19 cellular contexts compared by ENCODE assay signal in genomic region chr1:219427400-219427799, GRCh38.
DNase-seq lines count a peak whose midpoint lies in the region; ATAC-seq, FAIRE-seq and TF ChIP-seq lines count a peak whose summit lies in the region.
"Had no signal": no experiment of that assay in that cellular context is flagged by ENCODE, and none has a peak within 500 bp of the region (broad histone marks: within the 10 kb centered on the region; RNA-seq: fewer than 3 reads in every experiment).

No MANE protein-coding gene starts in this region.

- FAIRE-seq in kidney (lab: Jason Lieb, UNC) = no peak
- FAIRE-seq: GM12892, K562, TTC549 had no signal

- H3K9ac ChIP-seq in kidney (ENCODE audit: low read length in 2 of 2) = no peak overlapping the region

- TF ChIP-seq CTCF in kidney (IDR thresholded peaks at IDR 0.05; ENCODE audit: borderline replicate concordance, extremely low read depth, insufficient read depth) = no peak

- H3K9me3 ChIP-seq in kidney (ENCODE audit: control insufficient read depth in 1 of 2, low read length in 2 of 2) = no peaks in the 10 kb centered on the region

- H3K4me3 ChIP-seq in kidney (ENCODE audit: low read length in 2 of 2) = no peak overlapping the region
- H3K4me3 ChIP-seq: K562 had no signal

- ATAC-seq in GM18511 (IDR thresholded peaks at IDR 0.05; ENCODE audit: unreplicated experiment) = peak; percentile 56
- ATAC-seq in GM21390 (IDR thresholded peaks at IDR 0.05; ENCODE audit: unreplicated experiment) = peak; percentile 53
- peak; percentile 74 for ATAC-seq in HG02852 (IDR thresholded peaks at IDR 0.05; ENCODE audit: unreplicated experiment)
- peak; percentile 58 for ATAC-seq in HG03565 (IDR thresholded peaks at IDR 0.05; ENCODE audit: unreplicated experiment)
- ATAC-seq: K562; naive thymus-derived CD8-positive, alpha-beta T cell had no signal

- no peaks in the 10 kb centered on the region for H3K36me3 ChIP-seq in kidney (ENCODE audit: control insufficient read depth in 1 of 2, insufficient read depth in 2 of 2, low read length in 2 of 2)

- H3K27ac ChIP-seq in kidney (ENCODE audit: low read depth in 2 of 2, low read length in 2 of 2) = no peak overlapping the region

- DNase-seq in kidney (no peak), activated gamma-delta T cell (lab: John Stamatoyannopoulos, UW) (no peak), OCI-M2 (lab: John Stamatoyannopoulos, UW; ENCODE audit: unreplicated experiment) (no peak)
- no peak for DNase-seq in activated T-cell treated with anti-CD3 and anti-CD28 coated beads, Interleukin-2, amount 50 U/mL, for 48 hours
- DNase-seq: activated effector memory CD4-positive, alpha-beta T cell treated with anti-CD3 and anti-CD28 coated beads, Interleukin-2, amount 50 U/mL, for 16 hours; CD4-positive, alpha-beta memory T cell; cortex of kidney; DMS153; glutamatergic neuron; naive thymus-derived CD8-positive, alpha-beta T cell; NCI-H774; stimulated activated CD8-positive, alpha-beta memory T cell treated with anti-CD3 and anti-CD28 coated beads, Interleukin-4, amount 100 ng/mL, for 48 hours had no signal

- H3K4me1 ChIP-seq in kidney (ENCODE audit: control insufficient read depth in 1 of 2, insufficient read depth in 1 of 2, low read depth in 1 of 2, low read length in 2 of 2) = no peaks in the 10 kb centered on the region

- intact Hi-C loops in kidney (cut with DNase I) = no loop called here
